12 cellular contexts compared by ENCODE assay signal in genomic region chr4:38855466-38855865, GRCh38. TPM values are rescaled to one million over a fixed set of nuclear protein-coding genes. Genes with fewer than 3 reads are reported as not detected.
A peak's percentile ranks its signal among the peaks of the same experiment; 100 is the strongest.
DNase-seq lines count a peak whose midpoint lies in the region; ATAC-seq, FAIRE-seq and TF ChIP-seq lines count a peak whose summit lies in the region.
"Had no signal": no experiment of that assay in that cellular context is flagged by ENCODE, and none has a peak within 500 bp of the region (broad histone marks: within the 10 kb centered on the region; RNA-seq: fewer than 3 reads in every experiment).

No MANE protein-coding gene starts in this region.

- H3K4me3 ChIP-seq in A549 (peak overlapping the region; percentile 49), GM08714 (ENCODE audit: low read length) (peak overlapping the region; percentile 99), ovary (no peak overlapping the region), lower leg skin (ENCODE audit: low read depth, poor library complexity, severe bottlenecking) (no peak overlapping the region)

- DNase-seq in A549 (ENCODE audit: low read depth in 1 of 2, low spot score in 1 of 2) (no peak), RKO (ENCODE audit: low spot score) (peak; percentile 26), ovary (no peak), cerebellar nuclear complex (lab: John Stamatoyannopoulos, UW) (no peak), NCI-H1436 (lab: John Stamatoyannopoulos, UW) (no peak), lower leg skin (ENCODE audit: low spot score in 2 of 2) (no peak)
- DNase-seq: dermis blood vessel endothelial cell, foreskin keratinocyte, NCI-H446 had no signal

- peak overlapping the region; percentile 95 for H3K4me2 ChIP-seq in A549

- H3K9me3 ChIP-seq in A549 (no peaks in the 10 kb centered on the region), ovary (no peaks in the 10 kb centered on the region)

- no peak for TF ChIP-seq RAD21 in A549 (conservative IDR thresholded peaks at IDR 0.05 in 1 of 2, IDR thresholded peaks at IDR 0.05 in 1 of 2)

- POLR2A ChIA-PET in A549 (lab: Yijun Ruan, JAX), result no interaction called here

- TF ChIP-seq EP300 in A549 (IDR thresholded peaks at IDR 0.05) (no peak), ovary (IDR thresholded peaks at IDR 0.05) (no peak)

- peaks cover 14% of the 10 kb centered on the region for H3K4me1 ChIP-seq in A549
- H3K4me1 ChIP-seq in ovary (ENCODE audit: insufficient read depth), result no peaks in the 10 kb centered on the region

- no peak for FAIRE-seq in A549 (lab: Jason Lieb, UNC)
- peak; percentile 33 for FAIRE-seq in islet of Langerhans (lab: Jason Lieb, UNC)

- intact Hi-C loops in ovary (cut with DNase I) (loop anchor here in 1 of 4 donors (5.0 kb wide), 1 partner anchor 93 kb away; no protein-coding TSS in a partner anchor), lower leg skin (cut with DNase I; ENCODE audit: low total_unique reads) (no loop called here)

- WGBS in A549 (ENCODE audit: missing lambda C conversion rate), result 10% methylated on average over 5 of the region's 5 CpGs
- 89 to 94% (median 93%) methylated on average over 5 of the region's 5 CpGs for WGBS in ovary, 3 donors
- WGBS in lower leg skin, 2 donors, result 80 to 83% methylated on average over 5 of the region's 5 CpGs

- no peak for TF ChIP-seq POLR2A in A549 (IDR thresholded peaks at IDR 0.05; ENCODE audit: low read length)
- no peak for TF ChIP-seq POLR2A in ovary (IDR thresholded peaks at IDR 0.05)
- no peak for TF ChIP-seq POLR2A in lower leg skin (IDR thresholded peaks at IDR 0.05)

- CTCF ChIA-PET in A549 (lab: Yijun Ruan, JAX), result interaction anchor here (0.6 to 1.8 kb wide), 12 partner anchors 9 to 676 kb away, joined by 3 to 8 read pairs (median 3); no protein-coding TSS in a partner anchor

- no peak for ATAC-seq in A549
- ATAC-seq: foreskin keratinocyte had no signal

- H3K36me3 ChIP-seq in ovary, result no peaks in the 10 kb centered on the region

- H3K27me3 ChIP-seq in ovary, result no peaks in the 10 kb centered on the region
- H3K27me3 ChIP-seq: foreskin keratinocyte had no signal

- peak overlapping the region; percentile 81 to 85 for H3K27ac ChIP-seq in A549
- H3K27ac ChIP-seq in ovary, result no peak overlapping the region
- H3K27ac ChIP-seq: foreskin keratinocyte had no signal

- no peak for TF ChIP-seq CTCF in A549 (IDR thresholded peaks at IDR 0.05)
- TF ChIP-seq CTCF in ovary (IDR thresholded peaks at IDR 0.05), result no peak
- TF ChIP-seq CTCF in lower leg skin (IDR thresholded peaks at IDR 0.05), result no peak

TF ChIP-seq in A549, 52 proteins besides CTCF, POLR2A, EP300 and RAD21:
- TF ChIP-seq BCL3 (IDR thresholded peaks at IDR 0.05), result no peak
- no peak for TF ChIP-seq HOXA7 (CRISPR knock-in tag; IDR thresholded peaks at IDR 0.05)
- no peak for TF ChIP-seq CEBPB (IDR thresholded peaks at IDR 0.05)
- TF ChIP-seq FOSB (CRISPR knock-in tag; IDR thresholded peaks at IDR 0.05), result no peak
- TF ChIP-seq HOXB5 (CRISPR knock-in tag; IDR thresholded peaks at IDR 0.05), result no peak
- no peak for TF ChIP-seq RCOR1 (IDR thresholded peaks at IDR 0.05; ENCODE audit: low read depth, low read length)
- no peak for TF ChIP-seq SREBF2 (IDR thresholded peaks at IDR 0.05)
- no peak for TF ChIP-seq HOXB13 (CRISPR knock-in tag; IDR thresholded peaks at IDR 0.05; ENCODE audit: low read depth)
- TF ChIP-seq HEYL (CRISPR knock-in tag; IDR thresholded peaks at IDR 0.05), result no peak
- TF ChIP-seq RFX5 (IDR thresholded peaks at IDR 0.05), result no peak
- no peak for TF ChIP-seq PBX3 (IDR thresholded peaks at IDR 0.05)
- TF ChIP-seq HES2 (IDR thresholded peaks at IDR 0.05), result no peak
- TF ChIP-seq MAZ (IDR thresholded peaks at IDR 0.05; ENCODE audit: borderline replicate concordance, low read depth, low read length), result no peak
- TF ChIP-seq HMGXB4 (CRISPR knock-in tag; IDR thresholded peaks at IDR 0.05; ENCODE audit: borderline replicate concordance), result no peak
TF ChIP-seq in A549: peak in this region for 0.

RNA-seq across cellular contexts. Expression of gene TLR6, which starts 1.2 kb away (rescaled TPM):
- polyA plus RNA-seq in A549 (2011; rRNA removed) (11.5 and 13.2 TPM in 2 replicates), A549 (2017; fragmentation: RNase III; extraction: RNeasy Plus Mini Kit Qiagen cat#74134 plus additional on column Dnase treatment) (5.2 to 5.9 TPM (median 5.6 TPM) in 3 replicates), ovary (1 to 10 TPM in 1 of 2 donors, under 1 TPM in 1; 0.52 to 2.5 TPM)
- polyA plus RNA-seq in A549 (2012; cell fraction: cytosol; rRNA removed), result 1.4 and 1.5 TPM in 2 replicates
- 2.1 and 3.0 TPM in 2 replicates for polyA plus RNA-seq in A549 (2012; cell fraction: nucleus; rRNA removed)
- polyA minus RNA-seq in A549 (2011; rRNA and poly(A)+ RNA removed), result 12.6 and 15.0 TPM in 2 replicates
- total RNA-seq in ovary (1 to 10 TPM; 1.9 to 5.0 (median 3.2) TPM), lower leg skin (1 to 10 TPM; 1.1 to 4.0 (median 2.2) TPM)
- polyA plus RNA-seq: neural cell had no signal

RNA-seq across cellular contexts. Expression of gene FAM114A1, which starts 12.1 kb away (rescaled TPM):
- polyA plus RNA-seq in A549 (2011; rRNA removed), result 50.3 and 55.4 TPM in 2 replicates
- polyA plus RNA-seq in A549 (2012; cell fraction: cytosol; rRNA removed), result 31.6 and 34.4 TPM in 2 replicates
- polyA plus RNA-seq in A549 (2012; cell fraction: nucleus; rRNA removed), result 27.5 and 31.6 TPM in 2 replicates
- 39.2 to 51.7 TPM (median 44.2 TPM) in 3 replicates for polyA plus RNA-seq in A549 (2017; fragmentation: RNase III; extraction: RNeasy Plus Mini Kit Qiagen cat#74134 plus additional on column Dnase treatment)
- polyA minus RNA-seq in A549 (2011; rRNA and poly(A)+ RNA removed), result 63.1 and 93.4 TPM in 2 replicates
- 10 to 100 TPM; 70.3 to 99.7 (median 79.3) TPM for total RNA-seq in ovary
- 10 to 100 TPM; 32.8 to 93.8 TPM for polyA plus RNA-seq in ovary
- total RNA-seq in lower leg skin, result 10 to 100 TPM; 49.8 to 71.0 (median 54.6) TPM
- polyA plus RNA-seq: neural cell had no signal

RNA-seq across cellular contexts. Expression of gene TLR1, which starts 50.9 kb away (rescaled TPM):
- polyA plus RNA-seq in A549 (2011; rRNA removed) (2.6 and 2.7 TPM in 2 replicates), A549 (2017; fragmentation: RNase III; extraction: RNeasy Plus Mini Kit Qiagen cat#74134 plus additional on column Dnase treatment) (0.83 to 1.2 TPM (median 0.86 TPM) in 3 replicates), ovary (10 to 100 TPM in 1 of 2 donors, 1 to 10 TPM in 1; 5.0 to 10.1 TPM)
- polyA plus RNA-seq in A549 (2012; cell fraction: cytosol; rRNA removed), result 0.32 and 0.47 TPM in 2 replicates
- polyA plus RNA-seq in A549 (2012; cell fraction: nucleus; rRNA removed), result 0.50 and 0.64 TPM in 2 replicates
- polyA minus RNA-seq in A549 (2011; rRNA and poly(A)+ RNA removed), result 1.9 and 2.5 TPM in 2 replicates
- total RNA-seq in ovary (10 to 100 TPM in 4 of 7 donors, 1 to 10 TPM in 3; 7.0 to 24.0 (median 10.1) TPM), lower leg skin (10 to 100 TPM in 2 of 4 donors, 1 to 10 TPM in 2; 4.4 to 10.9 (median 7.3) TPM)
- polyA plus RNA-seq: neural cell had no signal

Comparison
In these comparisons a context has a peak if more than half of its experiments do, and no peak if none do; other contexts are left out.
1. H3K27ac ChIP-seq: peak in A549 (2 of 2); none in ovary (0 of 2).
2. H3K4me3 ChIP-seq: peak in A549 (single experiment) and GM08714 (single experiment); none in ovary (single experiment) and lower leg skin (single experiment).